ENCODE assay signal across 23 cellular contexts in genomic region chr5:3313569-3313968, GRCh38.
"Had no signal": no experiment of that assay in that cellular context is flagged by ENCODE, and none has a peak within 500 bp of the region (broad histone marks: within the 10 kb centered on the region; RNA-seq: fewer than 3 reads in every experiment).

No MANE protein-coding gene starts in this region.

- H3K4me3 ChIP-seq: coronary artery, dorsolateral prefrontal cortex, esophagus muscularis mucosa, gastroesophageal sphincter, heart left ventricle, hepatocyte, left lung, lower lobe of right lung, mucosa of descending colon had no signal

- H3K4me2 ChIP-seq: hepatocyte had no signal

- H2AFZ ChIP-seq: hepatocyte had no signal

- H3K4me1 ChIP-seq: esophagus muscularis mucosa, gastroesophageal sphincter, heart left ventricle, left lung, lower lobe of right lung had no signal

- H3K27me3 ChIP-seq: foreskin keratinocyte, hepatocyte, left lung had no signal

- H3K27ac ChIP-seq: coronary artery, dorsolateral prefrontal cortex, esophagus muscularis mucosa, foreskin keratinocyte, gastroesophageal sphincter, heart left ventricle, hepatocyte, left lung, lower lobe of right lung had no signal

- H3K36me3 ChIP-seq: esophagus muscularis mucosa, gastroesophageal sphincter, heart left ventricle, left lung, lower lobe of right lung had no signal

- DNase-seq: dermis blood vessel endothelial cell; dorsolateral prefrontal cortex; effector CD4-positive, alpha-beta T cell; effector memory CD4-positive, alpha-beta T cell; foreskin keratinocyte; heart left ventricle; hypothalamus; immature natural killer cell; left cardiac atrium; left lung; left ventricle myocardium superior; lower lobe of right lung; mesenchymal stem cell; mucosa of descending colon; naive B cell had no signal

- H3K79me2 ChIP-seq: hepatocyte had no signal

- FAIRE-seq: colon, endothelial cell of umbilical vein, frontal cortex, keratinocyte had no signal

- H3K9me3 ChIP-seq: lower lobe of right lung had no signal

- ATAC-seq: foreskin keratinocyte, gastroesophageal sphincter, heart left ventricle, left cardiac atrium, left lung, left ventricle myocardium superior, lower lobe of right lung, mucosa of descending colon had no signal
